ENCODE assay signal across 26 cellular contexts in genomic region chr17:75094871-75095399, GRCh38. TPM values are rescaled to one million over a fixed set of nuclear protein-coding genes. Genes with fewer than 3 reads are reported as not detected.
DNase-seq lines count a peak whose midpoint lies in the region; ATAC-seq and TF ChIP-seq lines count a peak whose summit lies in the region.
"Had no signal": no experiment of that assay in that cellular context is flagged by ENCODE, and none has a peak within 500 bp of the region (broad histone marks: within the 10 kb centered on the region; RNA-seq: fewer than 3 reads in every experiment).

No MANE protein-coding gene starts in this region.

- H3K27ac ChIP-seq in Peyer's patch (peak overlapping the region in 3 of 4 donors; percentile 74 to 89 (median 74)), left lung (peak overlapping the region; percentile 53 to 84), skin epidermis (peak overlapping the region in 11 of 21 experiments; percentile 7 to 82 (median 45))
- H3K27ac ChIP-seq: ascending aorta, KMS-11 had no signal

- H3K9me3 Mint-ChIP-seq in Caco-2 (ENCODE audit: unreplicated experiment): no peaks in the 10 kb centered on the region
- H3K9me3 Mint-ChIP-seq: activated CD4-positive, alpha-beta T cell treated with anti-CD3 and anti-CD28 coated beads, Interleukin-2, amount 10 ng/mL, durations not matched to agents 7 days and 5 days; activated naive CD4-positive, alpha-beta T cell treated with anti-CD3 and anti-CD28 coated beads, Interleukin-2, amount 50 U/mL, for 24 hours; naive B cell; stimulated activated naive CD8-positive, alpha-beta T cell treated with anti-CD3 and anti-CD28 coated beads, Interleukin-15, Interleukin-2, amounts not matched to agents 100 ng/mL and 50 ng/mL, for 24 hours; T-cell had no signal

- ATAC-seq in left lung: no peak
- ATAC-seq in HG02798 (IDR thresholded peaks at IDR 0.05; ENCODE audit: poor library complexity, unreplicated experiment): no peak
- ATAC-seq: esophagus mucosa, T-cell had no signal

- peaks cover 56% of the 10 kb centered on the region for H3K36me3 Mint-ChIP-seq in Caco-2 (ENCODE audit: insufficient read depth, unreplicated experiment)
- H3K36me3 Mint-ChIP-seq: naive B cell had no signal

- no peaks in the 10 kb centered on the region for H3K27me3 Mint-ChIP-seq in Caco-2 (ENCODE audit: insufficient read depth, unreplicated experiment)
- H3K27me3 Mint-ChIP-seq: activated CD4-positive, alpha-beta T cell treated with anti-CD3 and anti-CD28 coated beads, Interleukin-2, amount 10 ng/mL, durations not matched to agents 7 days and 5 days; activated naive CD4-positive, alpha-beta T cell treated with anti-CD3 and anti-CD28 coated beads, Interleukin-2, amount 50 U/mL, for 24 hours; stimulated activated naive CD8-positive, alpha-beta T cell treated with anti-CD3 and anti-CD28 coated beads, Interleukin-15, Interleukin-2, amounts not matched to agents 100 ng/mL and 50 ng/mL, for 24 hours; T-cell had no signal

- H3K27me3 ChIP-seq in Caco-2 (replicated peaks; ENCODE audit: control insufficient read depth, insufficient read depth, low read length): no peaks in the 10 kb centered on the region
- H3K27me3 ChIP-seq in Peyer's patch: no peaks in the 10 kb centered on the region
- no peaks in the 10 kb centered on the region for H3K27me3 ChIP-seq in left lung
- H3K27me3 ChIP-seq: ascending aorta; BLaER1 treated with 17β-estradiol and CSF1 and Interleukin-3, amounts not matched to agents 10 nM and 100 nM had no signal

- CTCF ChIA-PET in Caco-2 (lab: Charles Lee): interaction anchor here (0.5 to 1.8 kb wide), 4 partner anchors 11 to 252 kb away, joined by 3 to 7 read pairs (median 4); no protein-coding TSS in a partner anchor

- peaks cover 64% of the 10 kb centered on the region for H3K4me1 Mint-ChIP-seq in Caco-2 (ENCODE audit: low read depth, unreplicated experiment)

- DNase-seq in Caco-2: no peak
- DNase-seq in Peyer's patch: peak in 1 of 3 donors; percentile 55
- DNase-seq in left lung: no peak
- DNase-seq in T-helper 2 cell: no peak
- DNase-seq in NCI-H146 treated with DMSO at 0.1 percent for 48 hours (lab: John Stamatoyannopoulos, UW; ENCODE audit: unreplicated experiment): no peak
- no peak for DNase-seq in NCI-H526 treated with DMSO at 0.1 percent for 48 hours (lab: John Stamatoyannopoulos, UW)
- DNase-seq: activated CD4-positive, alpha-beta T cell treated with anti-CD3 and anti-CD28 coated beads, Interleukin-2, amount 10 ng/mL, durations not matched to agents 7 days and 5 days; GOT3; hippocampal formation; MV-4-11; naive B cell; NCI-H187; NCI-H748 treated with DMSO at 0.1 percent for 48 hours; retina; SIG-M5; stimulated activated CD4-positive, alpha-beta T cell treated with anti-CD3 and anti-CD28 coated beads, Interleukin-4, amount 100 ng/mL, for 24 hours; T-cell had no signal

- no TSS peak for BruUV-seq in Caco-2 (replicated peaks; lab: Mats Ljungman, UMichigan)

- TF ChIP-seq CTCF in Caco-2 (IDR thresholded peaks at IDR 0.05; ENCODE audit: insufficient read depth in 1 of 2, low read depth in 1 of 2, low read length in 1 of 2, severe bottlenecking in 1 of 2, unreplicated experiment in 1 of 2) (no peak), Peyer's patch (IDR thresholded peaks at IDR 0.05) (no peak), left lung (IDR thresholded peaks at IDR 0.05) (no peak)

- intact Hi-C loops in Caco-2 (cut with micrococcal nuclease; ENCODE audit: unreplicated experiment): no loop called here
- intact Hi-C loops in left lung (cut with DNase I): no loop called here

- no peak overlapping the region for H3K4me3 Mint-ChIP-seq in Caco-2 (ENCODE audit: unreplicated experiment)
- H3K4me3 Mint-ChIP-seq: activated CD4-positive, alpha-beta T cell treated with anti-CD3 and anti-CD28 coated beads, Interleukin-2, amount 10 ng/mL, durations not matched to agents 7 days and 5 days; activated naive CD4-positive, alpha-beta T cell treated with anti-CD3 and anti-CD28 coated beads, Interleukin-2, amount 50 U/mL, for 24 hours; stimulated activated naive CD8-positive, alpha-beta T cell treated with anti-CD3 and anti-CD28 coated beads, Interleukin-15, Interleukin-2, amounts not matched to agents 100 ng/mL and 50 ng/mL, for 24 hours; T-cell had no signal

- H3K36me3 ChIP-seq in Caco-2 (ENCODE audit: control insufficient read depth, insufficient read depth, low read length) (peaks cover 3% of the 10 kb centered on the region), Peyer's patch (peaks cover 0 to 22% (median 0%) of the 10 kb centered on the region in 3 donors), left lung (peaks cover 0 to 41% of the 10 kb centered on the region in 2 donors)
- H3K36me3 ChIP-seq: ascending aorta had no signal

- H3K27ac Mint-ChIP-seq in Caco-2 (ENCODE audit: unreplicated experiment): peak overlapping the region; percentile 87
- H3K27ac Mint-ChIP-seq: activated CD4-positive, alpha-beta T cell treated with anti-CD3 and anti-CD28 coated beads, Interleukin-2, amount 10 ng/mL, durations not matched to agents 7 days and 5 days; activated naive CD4-positive, alpha-beta T cell treated with anti-CD3 and anti-CD28 coated beads, Interleukin-2, amount 50 U/mL, for 24 hours; stimulated activated naive CD8-positive, alpha-beta T cell treated with anti-CD3 and anti-CD28 coated beads, Interleukin-15, Interleukin-2, amounts not matched to agents 100 ng/mL and 50 ng/mL, for 24 hours; T-cell had no signal

- POLR2A ChIA-PET in Caco-2 (lab: Charles Lee): interaction anchor here (1.7 kb wide), 1 partner anchor 18 kb away, joined by 9 read pairs; no protein-coding TSS in a partner anchor

- H3K4me3 ChIP-seq in Caco-2 (ENCODE audit: low read depth, low read length) (no peak overlapping the region), Peyer's patch (no peak overlapping the region), left lung (no peak overlapping the region), skin epidermis (no peak overlapping the region)
- H3K4me3 ChIP-seq: ascending aorta; BLaER1 treated with 17β-estradiol and CSF1 and Interleukin-3, amounts not matched to agents 10 nM and 100 nM had no signal

- no peak for TF ChIP-seq POLR2A in Peyer's patch (IDR thresholded peaks at IDR 0.05)

- peaks cover 57% of the 10 kb centered on the region for H3K4me1 ChIP-seq in Caco-2
- peaks cover 0 to 65% (median 3%) of the 10 kb centered on the region in 4 donors for H3K4me1 ChIP-seq in Peyer's patch
- H3K4me1 ChIP-seq in left lung: peaks cover 34 to 74% of the 10 kb centered on the region in 2 donors

- H3K9me3 ChIP-seq in Caco-2 (no peaks in the 10 kb centered on the region), Peyer's patch (no peaks in the 10 kb centered on the region), left lung (no peaks in the 10 kb centered on the region)
- H3K9me3 ChIP-seq: ascending aorta; BLaER1 treated with 17β-estradiol and CSF1 and Interleukin-3, amounts not matched to agents 10 nM and 100 nM had no signal

RNA-seq across cellular contexts. Expression of gene SLC16A5, which starts 7.2 kb away (rescaled TPM):
- total RNA-seq in Caco-2 (2022) (27.7 and 33.8 TPM in 2 replicates), Peyer's patch (100 to 1,000 TPM in 3 of 4 donors, 10 to 100 TPM in 1; 47.9 to 211 (median 147) TPM), left lung (10 to 100 TPM; 36.8 to 45.1 TPM)
- total RNA-seq: Daoy had no signal

RNA-seq across cellular contexts. Expression of gene ARMC7, which starts 14.8 kb away (rescaled TPM):
- total RNA-seq in Caco-2 (2022): 23.6 and 26.0 TPM in 2 replicates
- 10 to 100 TPM in 3 of 4 donors, 1 to 10 TPM in 1; 4.1 to 27.0 (median 24.1) TPM for total RNA-seq in Peyer's patch
- total RNA-seq in left lung: 10 to 100 TPM; 18.3 to 19.3 TPM

RNA-seq across cellular contexts. Expression of gene NT5C, which starts 36.6 kb away (rescaled TPM):
- total RNA-seq in Caco-2 (2022) (59.3 and 68.4 TPM in 2 replicates), Peyer's patch (100 to 1,000 TPM; 151 to 176 (median 156) TPM), left lung (10 to 100 TPM; 26.0 to 39.9 TPM)

RNA-seq across cellular contexts. Expression of gene KCTD2, which starts 47.9 kb away (rescaled TPM):
- total RNA-seq in Caco-2 (2022) (27.9 and 28.8 TPM in 2 replicates), Peyer's patch (10 to 100 TPM; 14.9 to 23.5 (median 20.4) TPM), left lung (10 to 100 TPM; 20.6 to 20.8 TPM)

RNA-seq across cellular contexts. Expression of gene ATP5PD, which starts 48.2 kb away (rescaled TPM):
- total RNA-seq in Caco-2 (2022) (316 and 326 TPM in 2 replicates), Peyer's patch (100 to 1,000 TPM; 202 to 302 (median 247) TPM), left lung (100 to 1,000 TPM; 203 to 215 TPM)
